Comparison of ENCODE assay signal across 14 cellular contexts in the genomic region with DNA sequence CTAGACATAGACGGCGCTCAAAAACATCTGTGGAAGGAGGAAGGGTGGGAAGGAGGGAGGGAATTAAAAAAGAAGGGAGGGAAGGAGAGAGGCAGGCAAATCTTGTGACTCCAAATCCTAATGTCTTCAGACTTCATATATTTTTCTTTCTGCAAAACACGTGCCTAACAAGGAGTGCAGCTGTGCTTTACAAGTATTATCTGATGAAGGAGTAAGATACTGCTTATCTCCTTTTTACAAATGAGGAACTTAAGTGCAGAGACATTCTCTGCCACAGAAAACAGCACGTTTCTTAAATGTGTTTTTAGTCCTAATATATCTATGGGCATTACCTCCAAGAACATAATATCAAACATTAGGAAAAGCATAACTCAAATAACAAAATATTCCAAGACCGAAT. TPM values are rescaled to one million over a fixed set of nuclear protein-coding genes. Genes with fewer than 3 reads are reported as not detected.
DNase-seq lines count a peak whose midpoint lies in the region; ATAC-seq and TF ChIP-seq lines count a peak whose summit lies in the region.
"Had no signal": no experiment of that assay in that cellular context is flagged by ENCODE, and none has a peak within 500 bp of the region (broad histone marks: within the 10 kb centered on the region; RNA-seq: fewer than 3 reads in every experiment).

No MANE protein-coding gene starts in this region.

- no peaks in the 10 kb centered on the region for H3K79me1 ChIP-seq in H9 (ENCODE audit: insufficient read depth, low read depth, low read length, poor library complexity, severe bottlenecking)

- H3K27ac Mint-ChIP-seq in H9 = no peak overlapping the region; a peak in 1 of 7 replicates

- no peaks in the 10 kb centered on the region for H3K9me2 ChIP-seq in Loucy (replicated peaks; ENCODE audit: low read depth, low read length)

- H2BK15ac ChIP-seq in H9 (ENCODE audit: low read depth, low read length) = no peak overlapping the region

- no peak overlapping the region for H3K4ac ChIP-seq in H9 (ENCODE audit: low read depth, low read length)

- DNase-seq in CD1c-positive myeloid dendritic cell (ENCODE audit: extremely low spot score) = peak; percentile 11
- peak; percentile 76 for DNase-seq in OCI-M1 (lab: John Stamatoyannopoulos, UW)
- peak; percentile 3 for DNase-seq in fibroblast of villous mesenchyme (ENCODE audit: low read depth)
- no peak for DNase-seq in heart right ventricle
- DNase-seq in H9 = no peak
- DNase-seq in breast epithelium (ENCODE audit: low spot score in 2 of 2) = no peak
- DNase-seq: ACHN, EL, NCI-H1105 treated with DMSO at 0.1 percent for 48 hours, NCI-H187 treated with DMSO at 0.1 percent for 48 hours, NCI-H446 treated with DMSO at 0.1 percent for 48 hours, PC-3 had no signal

- H3K4me2 ChIP-seq in Loucy (ENCODE audit: low read depth, low read length, poor library complexity, severe bottlenecking) (peak overlapping the region; percentile 1), H9 (ENCODE audit: insufficient read depth, insufficient read length, low read length) (no peak overlapping the region)

- H3K79me2 ChIP-seq in Loucy (ENCODE audit: insufficient read depth, low read length) (no peaks in the 10 kb centered on the region), H9 (ENCODE audit: insufficient read depth, low read length) (no peaks in the 10 kb centered on the region)

- no peaks in the 10 kb centered on the region for H3K9me3 ChIP-seq in Loucy (ENCODE audit: insufficient read depth, low read depth, low read length)
- H3K9me3 ChIP-seq in heart right ventricle = peaks cover 0 to 7% (median 0%) of the 10 kb centered on the region in 11 donors
- H3K9me3 ChIP-seq in H9 (ENCODE audit: control insufficient read depth, low read depth, low read length) = no peaks in the 10 kb centered on the region
- peaks cover 0 to 6% of the 10 kb centered on the region in 2 donors for H3K9me3 ChIP-seq in breast epithelium

- H3K18ac ChIP-seq in H9 (ENCODE audit: insufficient read length, low read depth, low read length) = no peak overlapping the region

- no peak overlapping the region for H3K4me3 Mint-ChIP-seq in H9

- H3K4me1 ChIP-seq in Loucy (ENCODE audit: insufficient read depth, low read length, poor library complexity, severe bottlenecking) = peaks cover 5% of the 10 kb centered on the region
- peaks cover 0 to 12% (median 0%) of the 10 kb centered on the region in 9 donors for H3K4me1 ChIP-seq in heart right ventricle
- no peaks in the 10 kb centered on the region for H3K4me1 ChIP-seq in H9 (ENCODE audit: insufficient read depth, low read length)
- H3K4me1 ChIP-seq in breast epithelium = no peaks in the 10 kb centered on the region

- H4K8ac ChIP-seq in H9 (replicated peaks; ENCODE audit: insufficient read length, low read depth, low read length) = no peak overlapping the region

- no peak for TF ChIP-seq CTCF in Loucy (conservative IDR thresholded peaks at IDR 0.05; ENCODE audit: low read length)
- no peak for TF ChIP-seq CTCF in fibroblast of villous mesenchyme (IDR thresholded peaks at IDR 0.05; ENCODE audit: insufficient read depth, low read depth, low read length)
- TF ChIP-seq CTCF in heart right ventricle (IDR thresholded peaks at IDR 0.05) = no peak
- TF ChIP-seq CTCF in H9 (conservative IDR thresholded peaks at IDR 0.05) = no peak
- no peak for TF ChIP-seq CTCF in breast epithelium (IDR thresholded peaks at IDR 0.05)

- no peaks in the 10 kb centered on the region for H3K4me1 Mint-ChIP-seq in H9

- H2AFZ ChIP-seq in Loucy (ENCODE audit: low read length) = peak overlapping the region; percentile 67
- H2AFZ ChIP-seq in H9 (ENCODE audit: low read length) = no peak overlapping the region

- no peak overlapping the region for H3K9ac ChIP-seq in Loucy (ENCODE audit: low read depth, low read length, poor library complexity, severe bottlenecking)
- no peak overlapping the region for H3K9ac ChIP-seq in H9 (ENCODE audit: extremely low read depth, insufficient read length, low read length)

- WGBS in heart right ventricle, 2 donors = 32 to 38% methylated on average over 5 of the region's 5 CpGs
- no CpG with 5 or more reads among the region's 5 CpGs for WGBS in H9 (ENCODE audit: extremely low coverage, insufficient read length, low lambda C conversion rate)

- no peak overlapping the region for H2BK120ac ChIP-seq in H9 (ENCODE audit: low read depth, low read length, poor library complexity, severe bottlenecking)

- TF ChIP-seq POLR2A in breast epithelium (IDR thresholded peaks at IDR 0.05) = no peak

- intact Hi-C loops in heart right ventricle (cut with DNase I) = no loop called here
- intact Hi-C loops in breast epithelium (cut with DNase I; ENCODE audit: low total_unique reads) = no loop called here

- no peaks in the 10 kb centered on the region for H3K36me3 ChIP-seq in Loucy (ENCODE audit: insufficient read depth, low read length)
- no peaks in the 10 kb centered on the region for H3K36me3 ChIP-seq in heart right ventricle
- H3K36me3 ChIP-seq in breast epithelium = no peaks in the 10 kb centered on the region

- H3K23me2 ChIP-seq in H9 (ENCODE audit: insufficient read length, low read depth, low read length, poor library complexity, severe bottlenecking) = no peaks in the 10 kb centered on the region

- H2AK5ac ChIP-seq in H9 (ENCODE audit: insufficient read length, low read length) = no peak overlapping the region

- H3F3A ChIP-seq in Loucy (ENCODE audit: low read depth) = no peaks in the 10 kb centered on the region

- H3K9me3 Mint-ChIP-seq in H9 = peaks cover 0 to 3% of the 10 kb centered on the region in 2 experiments; a peak in 1 of 5 replicates

- no peak overlapping the region for H3K56ac ChIP-seq in H9 (ENCODE audit: insufficient read length, low read depth, low read length)

- peaks cover 56% of the 10 kb centered on the region for H3K27me3 Mint-ChIP-seq in H9 (ENCODE audit: low read depth)

- H4K91ac ChIP-seq in H9 (ENCODE audit: insufficient read length, low read depth, low read length) = no peak overlapping the region

- no peak for ATAC-seq in heart right ventricle
- ATAC-seq in HG02884 (IDR thresholded peaks at IDR 0.05; ENCODE audit: unreplicated experiment) = no peak
- ATAC-seq: PC-3 had no signal

- H3T11ph ChIP-seq in H9 (ENCODE audit: low read length) = no peak overlapping the region

- no peaks in the 10 kb centered on the region for H4K20me1 ChIP-seq in Loucy (ENCODE audit: insufficient read depth, low read length, poor library complexity, severe bottlenecking)
- H4K20me1 ChIP-seq in H9 (ENCODE audit: control insufficient read depth, insufficient read depth, insufficient read length) = no peaks in the 10 kb centered on the region

- H4K5ac ChIP-seq in H9 (ENCODE audit: insufficient read length, low read depth, low read length) = no peak overlapping the region

- H3K4me3 ChIP-seq in Loucy (ENCODE audit: low read length, poor library complexity, severe bottlenecking) (no peak overlapping the region), fibroblast of villous mesenchyme (ENCODE audit: low read depth, low read length) (no peak overlapping the region), heart right ventricle (no peak overlapping the region), breast epithelium (no peak overlapping the region)

- no peak overlapping the region for H2BK20ac ChIP-seq in H9 (ENCODE audit: low read depth, low read length, poor library complexity, severe bottlenecking)

- no peaks in the 10 kb centered on the region for H3K36me3 Mint-ChIP-seq in H9 (ENCODE audit: insufficient read depth in 1 of 3, low read depth in 3 of 3)

- no peak overlapping the region for H2BK5ac ChIP-seq in H9 (ENCODE audit: insufficient read length, low read length)

- no peak overlapping the region for H3K14ac ChIP-seq in H9 (ENCODE audit: insufficient read depth, low read length)

- H3K27me3 ChIP-seq in Loucy (ENCODE audit: insufficient read depth, low read length, poor library complexity, severe bottlenecking) (peaks cover under 1% of the 10 kb centered on the region), heart right ventricle (peaks cover 0 to 62% (median 51%) of the 10 kb centered on the region in 7 donors), H9 (ENCODE audit: insufficient read depth, low read length) (peaks cover 4% of the 10 kb centered on the region; the same call in 1 of the 2 replicates), breast epithelium (peaks cover 0 to 24% of the 10 kb centered on the region in 2 donors)

- no peak overlapping the region for H3K23ac ChIP-seq in H9 (ENCODE audit: insufficient read length, low read depth, low read length)

- H3K27ac ChIP-seq in heart right ventricle (no peak overlapping the region), H9 (ENCODE audit: insufficient read length, low read depth, low read length) (no peak overlapping the region), breast epithelium (no peak overlapping the region)

- no peak overlapping the region for H2BK12ac ChIP-seq in H9 (ENCODE audit: insufficient read length, low read depth, low read length)

RNA-seq across cellular contexts. Expression of gene FLT3, which starts 6.5 kb away (rescaled TPM):
- total RNA-seq in fibroblast of villous mesenchyme = not detected in 2 replicates
- under 1 TPM in 5 of 10 donors, not detected in 5; 0.07 to 0.95 (median 0.26) TPM for total RNA-seq in heart right ventricle
- under 1 TPM; 0.12 to 0.15 TPM for polyA plus RNA-seq in heart right ventricle
- 0.33 and 0.44 TPM in 2 replicates for total RNA-seq in H9 (2021)
- 1 to 10 TPM in 2 of 3 donors, under 1 TPM in 1; 0.98 to 1.4 (median 1.3) TPM for total RNA-seq in breast epithelium
- total RNA-seq: PC-3 had no signal

RNA-seq across cellular contexts. Expression of gene PAN3, which starts 44.5 kb away (rescaled TPM):
- 19.0 and 19.9 TPM in 2 replicates for total RNA-seq in fibroblast of villous mesenchyme
- total RNA-seq in heart right ventricle = 10 to 100 TPM in 8 of 10 donors, 1 to 10 TPM in 2; 7.4 to 14.0 (median 10.8) TPM
- polyA plus RNA-seq in heart right ventricle = 10 to 100 TPM in 1 of 2 donors, 1 to 10 TPM in 1; 2.8 to 16.2 TPM
- total RNA-seq in H9 (2021) = 47.8 and 48.5 TPM in 2 replicates
- 10 to 100 TPM; 39.0 to 75.2 (median 50.8) TPM for total RNA-seq in breast epithelium

Comparison
In these comparisons a context has a peak if more than half of its experiments do, and no peak if none do; other contexts are left out.
1. DNase-seq: peak in CD1c-positive myeloid dendritic cell (single experiment), OCI-M1 (single experiment) and fibroblast of villous mesenchyme (single experiment); none in heart right ventricle (0 of 2), H9 (single experiment) and breast epithelium (0 of 2).